ENCODE assay signal across 18 cellular contexts in genomic region chr13:31111136-31111535, GRCh38. TPM values are rescaled to one million over a fixed set of nuclear protein-coding genes. Genes with fewer than 3 reads are reported as not detected.
A peak's percentile ranks its signal among the peaks of the same experiment; 100 is the strongest.
DNase-seq lines count a peak whose midpoint lies in the region; ATAC-seq and TF ChIP-seq lines count a peak whose summit lies in the region.
"Had no signal": no experiment of that assay in that cellular context is flagged by ENCODE, and none has a peak within 500 bp of the region (broad histone marks: within the 10 kb centered on the region; RNA-seq: fewer than 3 reads in every experiment).

No MANE protein-coding gene starts in this region.

- TF ChIP-seq POLR2A in NB4 (IDR thresholded peaks at IDR 0.05; ENCODE audit: extremely low read depth, insufficient read length), result no peak

- H3K4me3 ChIP-seq in NB4 (ENCODE audit: low read depth, low read length), result no peak overlapping the region
- H3K4me3 ChIP-seq in epithelial cell of esophagus (ENCODE audit: low read length), result no peak overlapping the region
- H3K4me3 ChIP-seq in osteoblast (ENCODE audit: insufficient read depth, low read length), result peak overlapping the region; percentile 58
- H3K4me3 ChIP-seq in colonic mucosa, result no peak overlapping the region
- H3K4me3 ChIP-seq: GM23338, Peyer's patch had no signal

- H2AFZ ChIP-seq in osteoblast (ENCODE audit: low read length), result peak overlapping the region; percentile 37
- H2AFZ ChIP-seq: GM23338 had no signal

- H3K4me1 ChIP-seq in osteoblast (ENCODE audit: insufficient read depth, low read length), result peaks cover 18% of the 10 kb centered on the region
- no peaks in the 10 kb centered on the region for H3K4me1 ChIP-seq in colonic mucosa
- H3K4me1 ChIP-seq: Peyer's patch had no signal

- peak overlapping the region; percentile 49 for H3K27ac ChIP-seq in osteoblast (ENCODE audit: low read depth, low read length)
- H3K27ac ChIP-seq in colonic mucosa, result no peak overlapping the region
- H3K27ac ChIP-seq: C4-2B, Peyer's patch had no signal

- no peak overlapping the region for H3K9ac ChIP-seq in colonic mucosa (ENCODE audit: low read depth in 2 of 2, low read length in 2 of 2)

- peak overlapping the region; percentile 80 for H3K4me2 ChIP-seq in osteoblast (ENCODE audit: insufficient read depth, low read length)
- H3K4me2 ChIP-seq: GM23338 had no signal

- H3K36me3 ChIP-seq in osteoblast (ENCODE audit: insufficient read depth, low read length) (no peaks in the 10 kb centered on the region), colonic mucosa (no peaks in the 10 kb centered on the region)
- H3K36me3 ChIP-seq: Peyer's patch had no signal

- H4K20me1 ChIP-seq in osteoblast (ENCODE audit: insufficient read depth, low read length), result no peaks in the 10 kb centered on the region

- TF ChIP-seq CTCF in NB4 (IDR thresholded peaks at IDR 0.05; ENCODE audit: low read depth, low read length) (no peak), epithelial cell of esophagus (IDR thresholded peaks at IDR 0.05; ENCODE audit: insufficient read depth, low read depth, low read length, missing control alignments) (no peak), osteoblast (IDR thresholded peaks at IDR 0.05; ENCODE audit: extremely low read depth, low read depth, low read length) (no peak), colonic mucosa (IDR thresholded peaks at IDR 0.05) (no peak)

- no peaks in the 10 kb centered on the region for H3K79me2 ChIP-seq in osteoblast (ENCODE audit: insufficient read depth, low read length)

- no peak for ATAC-seq in HG03442 (IDR thresholded peaks at IDR 0.05; ENCODE audit: unreplicated experiment)

- peaks cover 37% of the 10 kb centered on the region for H3K27me3 ChIP-seq in osteoblast (ENCODE audit: insufficient read depth, low read length)
- no peaks in the 10 kb centered on the region for H3K27me3 ChIP-seq in colonic mucosa
- H3K27me3 ChIP-seq: Peyer's patch had no signal

- intact Hi-C loops in colonic mucosa (cut with DNase I), result no loop called here

- H3K9me3 ChIP-seq in osteoblast (ENCODE audit: low read depth, low read length) (no peaks in the 10 kb centered on the region), colonic mucosa (no peaks in the 10 kb centered on the region)
- H3K9me3 ChIP-seq: Peyer's patch had no signal

- DNase-seq in EL (peak; percentile 7), NB4 (ENCODE audit: low read depth) (peak; percentile 14), epithelial cell of esophagus (ENCODE audit: low read depth) (peak; percentile 23), osteoblast (ENCODE audit: insufficient read length, low spot score, missing footprints) (no peak), amniotic stem cell (lab: John Stamatoyannopoulos, UW) (no peak), COR-L47 (lab: John Stamatoyannopoulos, UW) (no peak), colonic mucosa (no peak)
- DNase-seq: AML-193, GDM1, HCEC 1CT, KG1, NCI-H1092, NCI-H2081, NCI-H2171 treated with DMSO at 0.1 percent for 48 hours, Peyer's patch had no signal

RNA-seq across cellular contexts. Expression of gene HSPH1, which starts 50.6 kb away (rescaled TPM):
- total RNA-seq in osteoblast, result 35.5 and 43.3 TPM in 2 replicates
- 100 to 1,000 TPM in 1 of 2 donors, 10 to 100 TPM in 1; 57.3 to 162 TPM for total RNA-seq in colonic mucosa

Comparison
In these comparisons a context has a peak if more than half of its experiments do, and no peak if none do; other contexts are left out.
1. DNase-seq: peak in EL (single experiment), NB4 (single experiment) and epithelial cell of esophagus (single experiment); none in osteoblast (single experiment), amniotic stem cell (single experiment), COR-L47 (single experiment) and colonic mucosa (single experiment).